2 cellular contexts compared by ENCODE assay signal in the genomic region with DNA sequence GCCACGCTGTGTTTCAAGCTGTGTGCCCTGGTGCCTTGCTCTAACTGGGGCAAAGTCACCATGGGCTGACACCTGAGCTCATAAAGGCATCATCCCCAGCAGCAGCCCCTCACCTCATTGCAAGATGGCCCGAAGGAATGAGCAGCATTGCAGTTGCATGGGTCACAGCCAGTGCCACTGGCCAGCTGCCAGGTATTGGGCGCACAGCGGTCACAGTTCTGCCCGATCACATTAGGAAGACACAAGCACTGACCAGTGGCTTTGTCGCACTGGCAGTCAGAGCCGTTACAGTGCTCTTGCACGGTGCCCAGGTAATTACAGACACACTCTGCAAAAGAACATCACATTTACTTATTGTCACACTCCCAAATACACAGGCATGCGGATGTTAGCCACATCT.
TF ChIP-seq lines count a peak whose summit lies in the region.

No MANE protein-coding gene starts in this region.

TF ChIP-seq in IMR-90, 13 proteins besides CTCF, POLR2A, EP300 and RAD21:
- TF ChIP-seq CHD1 (IDR thresholded peaks at IDR 0.05; ENCODE audit: low read depth, low read length) = no peak
- TF ChIP-seq, protein P1, sequence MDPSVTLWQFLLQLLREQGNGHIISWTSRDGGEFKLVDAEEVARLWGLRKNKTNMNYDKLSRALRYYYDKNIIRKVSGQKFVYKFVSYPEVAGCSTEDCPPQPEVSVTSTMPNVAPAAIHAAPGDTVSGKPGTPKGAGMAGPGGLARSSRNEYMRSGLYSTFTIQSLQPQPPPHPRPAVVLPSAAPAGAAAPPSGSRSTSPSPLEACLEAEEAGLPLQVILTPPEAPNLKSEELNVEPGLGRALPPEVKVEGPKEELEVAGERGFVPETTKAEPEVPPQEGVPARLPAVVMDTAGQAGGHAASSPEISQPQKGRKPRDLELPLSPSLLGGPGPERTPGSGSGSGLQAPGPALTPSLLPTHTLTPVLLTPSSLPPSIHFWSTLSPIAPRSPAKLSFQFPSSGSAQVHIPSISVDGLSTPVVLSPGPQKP (IDR thresholded peaks at IDR 0.05; ENCODE audit: borderline replicate concordance, low read depth, low read length) = no peak
- no peak for TF ChIP-seq MAZ (IDR thresholded peaks at IDR 0.05; ENCODE audit: borderline replicate concordance, low read depth, low read length)
- no peak for TF ChIP-seq MXI1 (IDR thresholded peaks at IDR 0.05; ENCODE audit: borderline replicate concordance, low read depth, low read length)
- TF ChIP-seq SMC3 (IDR thresholded peaks at IDR 0.05; ENCODE audit: low read depth, low read length) = no peak
- no peak for TF ChIP-seq NFE2L2 (IDR thresholded peaks at IDR 0.05; ENCODE audit: low read depth, low read length)
- TF ChIP-seq RFX5 (IDR thresholded peaks at IDR 0.05; ENCODE audit: low read depth, low read length) = no peak

TF ChIP-seq in HepG2, 621 proteins besides CTCF, POLR2A, EP300 and RAD21:
- TF ChIP-seq, protein P2, sequence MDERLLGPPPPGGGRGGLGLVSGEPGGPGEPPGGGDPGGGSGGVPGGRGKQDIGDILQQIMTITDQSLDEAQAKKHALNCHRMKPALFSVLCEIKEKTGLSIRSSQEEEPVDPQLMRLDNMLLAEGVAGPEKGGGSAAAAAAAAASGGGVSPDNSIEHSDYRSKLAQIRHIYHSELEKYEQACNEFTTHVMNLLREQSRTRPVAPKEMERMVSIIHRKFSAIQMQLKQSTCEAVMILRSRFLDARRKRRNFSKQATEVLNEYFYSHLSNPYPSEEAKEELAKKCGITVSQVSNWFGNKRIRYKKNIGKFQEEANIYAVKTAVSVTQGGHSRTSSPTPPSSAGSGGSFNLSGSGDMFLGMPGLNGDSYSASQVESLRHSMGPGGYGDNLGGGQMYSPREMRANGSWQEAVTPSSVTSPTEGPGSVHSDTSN (CRISPR knock-in tag; IDR thresholded peaks at IDR 0.05) = no peak
- TF ChIP-seq ZBTB33 (CRISPR knock-in tag; IDR thresholded peaks at IDR 0.05) = peak; percentile 58; the same call in 1 of the 2 replicates
